Comparison of ENCODE assay signal across 1 cellular context in the genomic region with DNA sequence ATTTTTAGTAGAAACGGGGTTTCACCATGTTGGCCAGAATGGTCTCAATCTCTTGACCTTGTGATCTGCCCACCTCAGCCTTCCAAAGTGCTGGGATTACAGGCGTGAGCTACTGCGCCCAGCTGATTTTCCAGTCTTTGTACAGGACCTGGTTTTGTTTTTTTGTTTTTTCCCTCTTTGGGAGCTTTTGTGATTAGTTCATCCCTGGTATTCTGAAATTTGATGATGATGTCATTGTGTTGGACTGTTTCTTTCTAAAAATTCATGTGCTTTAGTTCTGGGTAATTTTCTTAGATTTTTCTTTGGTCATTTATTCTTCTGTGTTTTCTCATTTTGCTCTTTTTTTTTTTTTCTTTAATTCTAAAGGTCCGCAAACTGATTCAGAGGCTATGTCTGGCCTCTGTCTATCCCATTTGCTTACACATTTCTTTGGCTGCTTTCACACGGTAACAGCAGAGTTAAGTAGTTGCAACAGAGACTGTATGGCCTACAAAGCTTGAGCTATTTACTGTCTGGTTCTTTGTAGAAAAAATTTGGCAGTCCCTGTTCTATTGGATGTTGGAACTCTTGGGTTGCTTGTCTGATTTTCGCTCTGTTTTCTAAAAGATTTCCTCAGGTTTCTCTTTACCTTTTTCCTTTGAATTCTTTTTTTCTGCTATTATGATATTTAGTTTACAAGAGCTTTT.
A peak's percentile ranks its signal among the peaks of the same experiment; 100 is the strongest.
TF ChIP-seq lines count a peak whose summit lies in the region.

No MANE protein-coding gene starts in this region.

TF ChIP-seq in HepG2, 621 proteins besides CTCF, POLR2A, EP300 and RAD21:
- no peak for TF ChIP-seq TOPORS (CRISPR knock-in tag; IDR thresholded peaks at IDR 0.05)
- peak; percentile 95 for TF ChIP-seq ATF7 (IDR thresholded peaks at IDR 0.05)
- TF ChIP-seq ATF7 (CRISPR knock-in tag; IDR thresholded peaks at IDR 0.05) = no peak
